ENCODE assay signal across 12 cellular contexts in genomic region chr20:64036346-64037198, GRCh38. TPM values are rescaled to one million over a fixed set of nuclear protein-coding genes. Genes with fewer than 3 reads are reported as not detected.
A peak's percentile ranks its signal among the peaks of the same experiment; 100 is the strongest.
DNase-seq lines count a peak whose midpoint lies in the region; ATAC-seq and TF ChIP-seq lines count a peak whose summit lies in the region.
"Had no signal": no experiment of that assay in that cellular context is flagged by ENCODE, and none has a peak within 500 bp of the region (broad histone marks: within the 10 kb centered on the region; RNA-seq: fewer than 3 reads in every experiment).

No MANE protein-coding gene starts in this region.

- no peaks in the 10 kb centered on the region for H3K9me3 Mint-ChIP-seq in activated T-cell treated with anti-CD3 and anti-CD28 coated beads, Interleukin-2, amount 50 U/mL, for 24 hours
- no peaks in the 10 kb centered on the region for H3K9me3 Mint-ChIP-seq in stimulated activated effector memory CD8-positive, alpha-beta T cell treated with anti-CD3 and anti-CD28 coated beads, Interleukin-12 subunit alpha, Interleukin-12 subunit beta, amount 100 ng/mL, for 72 hours
- H3K9me3 Mint-ChIP-seq: dendritic cell treated with granulocyte-macrophage colony-stimulating factor and Interleukin-4, amounts not matched to agents 40 ng/mL and 50 ng/mL, for 4 days had no signal

- H3K9ac ChIP-seq in OCI-LY3 (ENCODE audit: low read length): peak overlapping the region; percentile 1; the same call in 1 of the 2 replicates

- DNase-seq in activated T-cell treated with anti-CD3 and anti-CD28 coated beads, Interleukin-2, amount 50 U/mL, for 24 hours: peak; percentile 39
- DNase-seq in activated T-cell treated with anti-CD3 and anti-CD28 coated beads for 4 hours (no peak), amniotic epithelial cell (ENCODE audit: low read depth) (peak; percentile 32), left lung (no peak), cerebellar nuclear complex (lab: John Stamatoyannopoulos, UW) (no peak)
- DNase-seq in stimulated activated effector memory CD8-positive, alpha-beta T cell treated with anti-CD3 and anti-CD28 coated beads, Interleukin-12 subunit alpha, Interleukin-12 subunit beta, amount 100 ng/mL, for 72 hours (ENCODE audit: low spot score in 2 of 2): no peak
- DNase-seq: amygdala; MM.1S; stimulated activated CD4-positive, alpha-beta T cell treated with anti-CD3 and anti-CD28 coated beads, Interleukin-15, amount 100 ng/mL, for 24 hours had no signal

- no peaks in the 10 kb centered on the region for H3K79me2 ChIP-seq in OCI-LY3 (ENCODE audit: low read length)

- H2AFZ ChIP-seq in OCI-LY3 (ENCODE audit: low read depth, low read length): no peak overlapping the region

- H3K36me3 ChIP-seq in OCI-LY3 (replicated peaks; ENCODE audit: low read depth, low read length) (peaks cover 6% of the 10 kb centered on the region), left lung (peaks cover 0 to 40% of the 10 kb centered on the region in 2 donors)

- H4K20me1 ChIP-seq in OCI-LY3 (ENCODE audit: insufficient read depth, low read length): no peaks in the 10 kb centered on the region

- peaks cover 50% of the 10 kb centered on the region for H3K4me1 ChIP-seq in OCI-LY3 (ENCODE audit: low read length)
- H3K4me1 ChIP-seq in left lung: peaks cover 12 to 41% of the 10 kb centered on the region in 2 donors

- H3K9me3 ChIP-seq in OCI-LY3 (ENCODE audit: insufficient read depth, low read length): no peaks in the 10 kb centered on the region
- no peaks in the 10 kb centered on the region for H3K9me3 ChIP-seq in left lung

- no peak for TF ChIP-seq CTCF in OCI-LY3 (IDR thresholded peaks at IDR 0.05; ENCODE audit: low read depth, low read length)
- no peak for TF ChIP-seq CTCF in left lung (IDR thresholded peaks at IDR 0.05)

- H3K4me3 Mint-ChIP-seq in activated T-cell treated with anti-CD3 and anti-CD28 coated beads, Interleukin-2, amount 50 U/mL, for 24 hours: peak overlapping the region; percentile 12
- peak overlapping the region; percentile 67 for H3K4me3 Mint-ChIP-seq in stimulated activated effector memory CD8-positive, alpha-beta T cell treated with anti-CD3 and anti-CD28 coated beads, Interleukin-12 subunit alpha, Interleukin-12 subunit beta, amount 100 ng/mL, for 72 hours
- H3K4me3 Mint-ChIP-seq: dendritic cell treated with granulocyte-macrophage colony-stimulating factor and Interleukin-4, amounts not matched to agents 40 ng/mL and 50 ng/mL, for 4 days had no signal

- H3K4me2 ChIP-seq in OCI-LY3 (ENCODE audit: low read length): peak overlapping the region; percentile 34

- H3K27me3 Mint-ChIP-seq in activated T-cell treated with anti-CD3 and anti-CD28 coated beads, Interleukin-2, amount 50 U/mL, for 24 hours: peaks cover 3% of the 10 kb centered on the region

- H3K4me1 Mint-ChIP-seq in activated T-cell treated with anti-CD3 and anti-CD28 coated beads, Interleukin-2, amount 50 U/mL, for 24 hours (ENCODE audit: low read depth): peaks cover 63% of the 10 kb centered on the region
- peaks cover 48% of the 10 kb centered on the region for H3K4me1 Mint-ChIP-seq in stimulated activated effector memory CD8-positive, alpha-beta T cell treated with anti-CD3 and anti-CD28 coated beads, Interleukin-12 subunit alpha, Interleukin-12 subunit beta, amount 100 ng/mL, for 72 hours

- peak overlapping the region; percentile 0; the same call in 1 of the 2 replicates for H3K4me3 ChIP-seq in OCI-LY3 (ENCODE audit: low read length)
- H3K4me3 ChIP-seq in left lung: no peak overlapping the region

- peak overlapping the region; percentile 41 for H3K27ac ChIP-seq in OCI-LY3 (ENCODE audit: low read length)
- H3K27ac ChIP-seq in left lung: no peak overlapping the region

- peaks cover 36% of the 10 kb centered on the region for H3K36me3 Mint-ChIP-seq in activated T-cell treated with anti-CD3 and anti-CD28 coated beads, Interleukin-2, amount 50 U/mL, for 24 hours (ENCODE audit: low read depth)
- peaks cover 39% of the 10 kb centered on the region for H3K36me3 Mint-ChIP-seq in stimulated activated effector memory CD8-positive, alpha-beta T cell treated with anti-CD3 and anti-CD28 coated beads, Interleukin-12 subunit alpha, Interleukin-12 subunit beta, amount 100 ng/mL, for 72 hours

- intact Hi-C loops in left lung (cut with DNase I): no loop called here

- H3K27ac Mint-ChIP-seq in activated T-cell treated with anti-CD3 and anti-CD28 coated beads, Interleukin-2, amount 50 U/mL, for 24 hours: peak overlapping the region; percentile 95
- H3K27ac Mint-ChIP-seq in stimulated activated effector memory CD8-positive, alpha-beta T cell treated with anti-CD3 and anti-CD28 coated beads, Interleukin-12 subunit alpha, Interleukin-12 subunit beta, amount 100 ng/mL, for 72 hours: peak overlapping the region; percentile 94
- H3K27ac Mint-ChIP-seq: dendritic cell treated with granulocyte-macrophage colony-stimulating factor and Interleukin-4, amounts not matched to agents 40 ng/mL and 50 ng/mL, for 4 days had no signal

- H3K27me3 ChIP-seq in OCI-LY3 (ENCODE audit: low read depth, low read length) (no peaks in the 10 kb centered on the region), left lung (peaks cover 23 to 58% of the 10 kb centered on the region in 2 donors)

- ATAC-seq in stimulated activated effector memory CD8-positive, alpha-beta T cell treated with anti-CD3 and anti-CD28 coated beads, Interleukin-12 subunit alpha, Interleukin-12 subunit beta, amount 100 ng/mL, for 72 hours: no peak
- ATAC-seq in GM19328 (IDR thresholded peaks at IDR 0.05; ENCODE audit: unreplicated experiment) (no peak), left lung (no peak)

RNA-seq across cellular contexts. Expression of gene C20orf204, which starts 0.6 kb away (rescaled TPM):
- total RNA-seq in left lung: 1 to 10 TPM in 1 of 2 donors, under 1 TPM in 1; 0.76 to 1.0 TPM

RNA-seq across cellular contexts. Expression of gene SOX18, which starts 12.9 kb away (rescaled TPM):
- total RNA-seq in left lung: 10 to 100 TPM; 40.3 to 69.2 TPM

RNA-seq across cellular contexts. Expression of gene TCEA2, which starts 26.4 kb away (rescaled TPM):
- total RNA-seq in left lung: 10 to 100 TPM; 31.2 to 34.3 TPM

RNA-seq across cellular contexts. Expression of gene RGS19, which starts 42.7 kb away (rescaled TPM):
- total RNA-seq in left lung: 10 to 100 TPM; 23.4 to 63.9 TPM

RNA-seq across cellular contexts. Expression of gene OPRL1, which starts 43.3 kb away (rescaled TPM):
- total RNA-seq in left lung: 1 to 10 TPM; 1.8 to 2.0 TPM

Comparison
In these comparisons a context has a peak if more than half of its experiments do, and no peak if none do; other contexts are left out.
1. DNase-seq: peak in activated T-cell treated with anti-CD3 and anti-CD28 coated beads, Interleukin-2, amount 50 U/mL, for 24 hours (single experiment) and amniotic epithelial cell (single experiment); none in activated T-cell treated with anti-CD3 and anti-CD28 coated beads for 4 hours (single experiment), stimulated activated effector memory CD8-positive, alpha-beta T cell treated with anti-CD3 and anti-CD28 coated beads, Interleukin-12 subunit alpha, Interleukin-12 subunit beta, amount 100 ng/mL, for 72 hours (0 of 2), left lung (0 of 2) and cerebellar nuclear complex (0 of 2).